ENCODE assay signal across 10 cellular contexts in the genomic region with DNA sequence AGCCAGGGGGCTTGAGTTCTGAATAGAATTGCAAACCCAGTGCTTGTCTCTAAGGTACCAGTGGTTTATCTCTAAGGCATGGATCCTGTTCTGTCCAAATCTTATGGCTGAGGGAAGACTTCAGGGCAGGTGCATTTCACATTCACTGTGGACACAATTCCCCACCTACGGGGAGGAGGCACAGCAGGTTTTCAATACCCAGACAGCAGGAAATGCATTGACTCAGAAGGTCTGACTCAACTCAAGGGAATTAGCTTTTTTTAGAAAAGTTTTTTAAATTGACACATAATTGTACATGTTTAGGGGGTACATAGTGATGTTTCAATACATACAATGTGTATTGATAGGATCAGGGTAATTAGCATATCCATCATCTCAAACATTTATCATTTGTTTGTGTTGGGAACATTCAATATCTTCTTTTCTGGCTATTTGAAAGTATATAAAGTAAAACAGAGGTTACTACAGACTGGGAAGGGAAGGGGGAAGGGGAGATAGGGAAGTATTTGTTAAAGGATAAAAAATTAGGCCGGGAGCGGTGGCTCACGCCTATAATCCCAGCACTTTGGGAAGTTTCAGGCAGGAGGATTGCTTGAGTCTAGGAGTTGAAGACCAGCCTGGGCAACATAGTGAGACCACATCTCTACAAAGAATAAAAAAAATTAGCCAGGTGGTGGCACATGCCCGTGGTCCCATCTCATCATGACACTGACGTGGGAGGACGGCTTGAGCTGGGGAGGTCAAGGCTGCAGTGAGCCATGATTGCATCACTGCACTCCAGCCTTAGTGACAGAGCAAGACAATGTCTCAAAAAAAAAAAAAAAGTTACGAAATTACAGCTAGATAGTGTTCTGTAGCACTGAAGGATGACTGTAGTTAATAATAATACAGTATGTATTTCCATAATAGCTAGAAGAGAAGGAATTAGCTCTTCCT.
A peak's percentile ranks its signal among the peaks of the same experiment; 100 is the strongest.
DNase-seq lines count a peak whose midpoint lies in the region; ATAC-seq and TF ChIP-seq lines count a peak whose summit lies in the region.
"Had no signal": no experiment of that assay in that cellular context is flagged by ENCODE, and none has a peak within 500 bp of the region (broad histone marks: within the 10 kb centered on the region; RNA-seq: fewer than 3 reads in every experiment).

No MANE protein-coding gene starts in this region.

- H3K4me3 Mint-ChIP-seq in stimulated activated naive CD8-positive, alpha-beta T cell treated with anti-CD3 and anti-CD28 coated beads, Interleukin-15, amount 100 ng/mL, for 72 hours = no peak overlapping the region

- no peak overlapping the region for H3K4me3 ChIP-seq in foreskin fibroblast (ENCODE audit: low read depth in 1 of 2, low read length in 2 of 2)

- H3K27ac Mint-ChIP-seq in stimulated activated naive CD8-positive, alpha-beta T cell treated with anti-CD3 and anti-CD28 coated beads, Interleukin-15, amount 100 ng/mL, for 72 hours = peak overlapping the region in 1 of 2 donors; percentile 13

- TF ChIP-seq CTCF in foreskin fibroblast (IDR thresholded peaks at IDR 0.05; ENCODE audit: low read depth, low read length) = no peak

- peak; percentile 24 for DNase-seq in stimulated activated naive CD8-positive, alpha-beta T cell treated with anti-CD3 and anti-CD28 coated beads, Interleukin-15, Interleukin-2, amounts not matched to agents 100 U/mL and 50 U/mL, for 24 hours
- no peak for DNase-seq in stimulated activated naive CD8-positive, alpha-beta T cell treated with anti-CD3 and anti-CD28 coated beads, Interleukin-15, amount 100 ng/mL, for 72 hours
- DNase-seq in T1000 (lab: John Stamatoyannopoulos, UW) (peak; percentile 48), foreskin fibroblast (peak; percentile 74), RPMI8226 (no peak), GM19240 (ENCODE audit: insufficient read length, low spot score) (no peak)
- no peak for DNase-seq in activated CD4-positive, alpha-beta T cell treated with anti-CD3 and anti-CD28 coated beads, Interleukin-2, amount 50 U/mL, for 1 hour
- DNase-seq: effector memory CD4-positive, alpha-beta T cell; NCI-H510A had no signal

- no peaks in the 10 kb centered on the region for H3K27me3 Mint-ChIP-seq in stimulated activated naive CD8-positive, alpha-beta T cell treated with anti-CD3 and anti-CD28 coated beads, Interleukin-15, amount 100 ng/mL, for 72 hours

- peaks cover 14% of the 10 kb centered on the region for H3K4me1 Mint-ChIP-seq in stimulated activated naive CD8-positive, alpha-beta T cell treated with anti-CD3 and anti-CD28 coated beads, Interleukin-15, amount 100 ng/mL, for 72 hours

- no peaks in the 10 kb centered on the region for H3K9me3 Mint-ChIP-seq in stimulated activated naive CD8-positive, alpha-beta T cell treated with anti-CD3 and anti-CD28 coated beads, Interleukin-15, amount 100 ng/mL, for 72 hours

- ATAC-seq in stimulated activated naive CD8-positive, alpha-beta T cell treated with anti-CD3 and anti-CD28 coated beads, Interleukin-15, Interleukin-2, amounts not matched to agents 100 U/mL and 50 U/mL, for 24 hours = peak; percentile 72
- ATAC-seq in stimulated activated naive CD8-positive, alpha-beta T cell treated with anti-CD3 and anti-CD28 coated beads, Interleukin-15, amount 100 ng/mL, for 72 hours = no peak
- no peak for ATAC-seq in GM21529 (IDR thresholded peaks at IDR 0.05; ENCODE audit: unreplicated experiment)

Comparison
In these comparisons a context has a peak if more than half of its experiments do, and no peak if none do; other contexts are left out.
1. DNase-seq: peak in stimulated activated naive CD8-positive, alpha-beta T cell treated with anti-CD3 and anti-CD28 coated beads, Interleukin-15, Interleukin-2, amounts not matched to agents 100 U/mL and 50 U/mL, for 24 hours (single experiment), T1000 (single experiment) and foreskin fibroblast (2 of 2); none in stimulated activated naive CD8-positive, alpha-beta T cell treated with anti-CD3 and anti-CD28 coated beads, Interleukin-15, amount 100 ng/mL, for 72 hours (0 of 2), RPMI8226 (single experiment), GM19240 (single experiment) and activated CD4-positive, alpha-beta T cell treated with anti-CD3 and anti-CD28 coated beads, Interleukin-2, amount 50 U/mL, for 1 hour (single experiment).